Comparison of ENCODE assay signal across 18 cellular contexts in the genomic region with DNA sequence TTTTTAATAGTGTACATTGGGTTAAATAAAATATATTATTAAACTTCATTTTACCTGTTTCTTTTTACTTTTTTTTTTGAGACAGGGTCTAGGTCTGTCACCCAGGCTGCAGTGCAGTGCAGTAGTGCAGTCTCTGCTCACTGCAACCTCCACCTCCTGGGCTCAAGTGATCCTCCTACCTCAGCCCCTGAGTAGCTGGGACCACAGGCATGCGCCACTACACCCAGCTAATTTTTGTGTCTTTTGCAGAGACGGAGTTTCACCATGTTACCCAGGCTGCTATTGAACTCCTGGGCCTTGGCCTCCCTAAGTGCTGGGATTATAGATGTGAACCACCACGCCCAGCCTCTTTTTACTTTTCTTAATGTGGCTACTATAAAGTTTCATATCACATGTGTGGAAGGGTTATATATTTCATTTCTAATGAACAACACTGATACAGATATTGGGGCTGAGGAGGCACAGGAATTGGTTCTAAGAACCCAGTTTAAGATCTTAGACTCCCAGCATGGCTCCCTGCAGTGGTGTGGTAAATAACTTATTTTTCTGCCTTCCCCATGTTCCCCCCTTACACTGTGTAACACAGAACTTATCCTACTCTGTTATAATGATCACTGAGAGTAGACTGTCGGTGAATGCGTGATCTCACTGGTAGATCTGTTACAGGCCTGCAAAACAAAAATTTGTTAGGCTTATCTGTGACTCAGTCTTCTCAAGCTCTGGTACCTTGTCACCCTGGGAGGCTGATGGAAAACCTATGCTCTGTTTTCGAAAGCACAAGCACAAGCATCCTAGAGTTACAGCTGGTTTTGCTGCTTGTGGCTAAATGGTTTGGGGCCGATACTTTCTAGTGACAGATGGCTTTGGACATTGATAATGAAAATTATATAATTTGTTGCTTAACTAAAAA. TPM values are rescaled to one million over a fixed set of nuclear protein-coding genes. Genes with fewer than 3 reads are reported as not detected.
DNase-seq lines count a peak whose midpoint lies in the region; ATAC-seq, FAIRE-seq and TF ChIP-seq lines count a peak whose summit lies in the region.
"Had no signal": no experiment of that assay in that cellular context is flagged by ENCODE, and none has a peak within 500 bp of the region (broad histone marks: within the 10 kb centered on the region; RNA-seq: fewer than 3 reads in every experiment).

No MANE protein-coding gene starts in this region.

- H3K14ac ChIP-seq in mesenchymal stem cell (ENCODE audit: low read length in 2 of 2) (no peak overlapping the region), neuronal stem cell (ENCODE audit: low read length) (no peak overlapping the region)

- intact Hi-C loops in right lobe of liver (cut with DNase I), result no loop called here

- H3K4ac ChIP-seq in mesenchymal stem cell (ENCODE audit: low read depth in 1 of 2, low read length in 2 of 2) (peak overlapping the region in 1 of 2 experiments; percentile 24), neuronal stem cell (ENCODE audit: low read length) (no peak overlapping the region)

- H3K4me2 ChIP-seq in A549 (peak overlapping the region; percentile 77), mesenchymal stem cell (ENCODE audit: low read length, poor library complexity, severe bottlenecking) (no peak overlapping the region), neuronal stem cell (ENCODE audit: insufficient read depth, low read length, poor library complexity, severe bottlenecking) (no peak overlapping the region)

- TF ChIP-seq POLR2A in A549 (IDR thresholded peaks at IDR 0.05; ENCODE audit: low read length) (no peak), right lobe of liver (IDR thresholded peaks at IDR 0.05) (no peak)

- H3K79me1 ChIP-seq in mesenchymal stem cell (replicated peaks; ENCODE audit: low read length, poor library complexity, severe bottlenecking) (no peaks in the 10 kb centered on the region), neuronal stem cell (ENCODE audit: low read depth, low read length) (no peaks in the 10 kb centered on the region)

- POLR2A ChIA-PET in A549 (lab: Yijun Ruan, JAX) (no interaction called here), HEK293 (lab: Yijun Ruan, JAX) (interaction anchor here (0.8 kb wide), 1 partner anchor 319 kb away, joined by 3 read pairs; no protein-coding TSS in a partner anchor)

- no peak overlapping the region for H3K4me3 ChIP-seq in A549
- H3K4me3 ChIP-seq in HEK293 (ENCODE audit: low read depth, low read length), result no peak overlapping the region
- H3K4me3 ChIP-seq in adipocyte (ENCODE audit: low read length), result no peak overlapping the region
- H3K4me3 ChIP-seq in mesenchymal stem cell (ENCODE audit: insufficient read depth in 1 of 2, low read depth in 1 of 2, low read length in 2 of 2), result no peak overlapping the region
- no peak overlapping the region for H3K4me3 ChIP-seq in neuronal stem cell (ENCODE audit: low read length in 2 of 2)
- H3K4me3 ChIP-seq in right lobe of liver, result no peak overlapping the region
- H3K4me3 ChIP-seq: mucosa of descending colon had no signal

- TF ChIP-seq EP300 in A549 (IDR thresholded peaks at IDR 0.05), result no peak

- H4K91ac ChIP-seq in mesenchymal stem cell (ENCODE audit: low read length) (peak overlapping the region; percentile 68), neuronal stem cell (ENCODE audit: low read depth, low read length, poor library complexity) (no peak overlapping the region)

- H3K27ac ChIP-seq in A549, result peak overlapping the region; percentile 68 to 85
- H3K27ac ChIP-seq in HEK293 (ENCODE audit: extremely low read depth, low read depth, low read length), result peak overlapping the region; percentile 45
- H3K27ac ChIP-seq in mesenchymal stem cell (ENCODE audit: low read length, poor library complexity, severe bottlenecking), result peak overlapping the region; percentile 27
- H3K27ac ChIP-seq in neuronal stem cell (replicated peaks; ENCODE audit: low read length), result no peak overlapping the region
- H3K27ac ChIP-seq in right lobe of liver, result no peak overlapping the region
- H3K27ac ChIP-seq: parathyroid adenoma, RWPE1 had no signal

- CTCF ChIA-PET in A549 (lab: Yijun Ruan, JAX), result interaction anchor here (1.2 to 2.0 kb wide), 5 partner anchors 9 to 481 kb away, joined by 3 to 7 read pairs (median 4); no protein-coding TSS in a partner anchor
- CTCF ChIA-PET in HEK293 (lab: Yijun Ruan, JAX), result interaction anchor here (0.5 to 10.0 kb wide), 10 partner anchors 19 to 481 kb away, joined by 3 to 82 read pairs (median 4); no protein-coding TSS in a partner anchor

- H2BK12ac ChIP-seq in mesenchymal stem cell (ENCODE audit: low read length in 2 of 2) (peak overlapping the region; percentile 6 to 90), neuronal stem cell (ENCODE audit: low read length) (no peak overlapping the region)

- FAIRE-seq in A549 (lab: Jason Lieb, UNC), result no peak
- FAIRE-seq: colon had no signal

- peak overlapping the region; percentile 29 for H2BK120ac ChIP-seq in mesenchymal stem cell (ENCODE audit: low read depth, low read length)
- no peak overlapping the region for H2BK120ac ChIP-seq in neuronal stem cell (ENCODE audit: low read depth, low read length)

- no peak for TF ChIP-seq RAD21 in A549 (conservative IDR thresholded peaks at IDR 0.05 in 1 of 2, IDR thresholded peaks at IDR 0.05 in 1 of 2)

- H2AK5ac ChIP-seq in mesenchymal stem cell (ENCODE audit: low read length, severe bottlenecking), result peak overlapping the region; percentile 83
- no peak overlapping the region for H2AK5ac ChIP-seq in neuronal stem cell (ENCODE audit: low read depth, low read length)

- H3K4me1 ChIP-seq in A549, result peaks cover 69% of the 10 kb centered on the region
- H3K4me1 ChIP-seq in HEK293 (ENCODE audit: control insufficient read depth, insufficient read depth, low read length), result peaks cover 57% of the 10 kb centered on the region
- peaks cover 64% of the 10 kb centered on the region for H3K4me1 ChIP-seq in adipocyte (ENCODE audit: control insufficient read depth, insufficient read depth, low read length)
- peaks cover 7% of the 10 kb centered on the region for H3K4me1 ChIP-seq in mesenchymal stem cell (ENCODE audit: control insufficient read depth, insufficient read depth, low read depth, low read length)
- peaks cover 2 to 19% of the 10 kb centered on the region in 2 donors for H3K4me1 ChIP-seq in neuronal stem cell (ENCODE audit: control insufficient read depth in 2 of 2, insufficient read depth in 1 of 2, low read depth in 1 of 2, low read length in 2 of 2)
- peaks cover 0 to 35% (median 3%) of the 10 kb centered on the region in 4 donors for H3K4me1 ChIP-seq in right lobe of liver

- H3K36me3 ChIP-seq in HEK293 (ENCODE audit: control insufficient read depth in 2 of 2, insufficient read depth in 1 of 2, low read length in 2 of 2) (no peaks in the 10 kb centered on the region), adipocyte (ENCODE audit: control insufficient read depth, insufficient read depth, low read length, severe bottlenecking) (no peaks in the 10 kb centered on the region), mesenchymal stem cell (ENCODE audit: control insufficient read depth in 1 of 2, insufficient read depth in 2 of 2, low read depth in 1 of 2, low read length in 2 of 2) (no peaks in the 10 kb centered on the region), neuronal stem cell (replicated peaks in 1 of 2; ENCODE audit: control insufficient read depth in 2 of 2, insufficient read depth in 2 of 2, low read length in 2 of 2) (no peaks in the 10 kb centered on the region), right lobe of liver (no peaks in the 10 kb centered on the region)

- DNase-seq in A549 (ENCODE audit: low read depth in 1 of 2, low spot score in 1 of 2) (no peak), adipocyte (ENCODE audit: low read depth) (peak; percentile 27), mesenchymal stem cell (peak; percentile 79), neuronal stem cell (ENCODE audit: low spot score) (no peak), NCI-H2227 (lab: John Stamatoyannopoulos, UW; ENCODE audit: unreplicated experiment) (no peak), right lobe of liver (no peak)
- DNase-seq: activated CD4-positive, CD25-positive, alpha-beta regulatory T cell; Caco-2; erythroblast; mucosa of descending colon; NCI-H2081 treated with DMSO at 0.1 percent for 48 hours; NCI-H82; stimulated activated CD4-positive, alpha-beta T cell treated with anti-CD3 and anti-CD28 coated beads, Interleukin-12 subunit alpha, Interleukin-12 subunit beta, amount 100 ng/mL, for 4 hours had no signal

- H2AFZ ChIP-seq in mesenchymal stem cell (ENCODE audit: low read depth, low read length), result no peak overlapping the region
- no peak overlapping the region for H2AFZ ChIP-seq in neuronal stem cell (ENCODE audit: low read length)
- H2AFZ ChIP-seq: parathyroid adenoma had no signal

- H3K27me3 ChIP-seq in adipocyte (replicated peaks; ENCODE audit: control insufficient read depth, insufficient read depth, low read length) (no peaks in the 10 kb centered on the region), mesenchymal stem cell (ENCODE audit: control insufficient read depth in 1 of 2, insufficient read depth in 1 of 2, low read length in 2 of 2) (no peaks in the 10 kb centered on the region), neuronal stem cell (ENCODE audit: control insufficient read depth in 3 of 3, insufficient read depth in 3 of 3, low read depth in 1 of 3, low read length in 3 of 3) (peaks cover 0 to 7% (median 0%) of the 10 kb centered on the region in 3 experiments), right lobe of liver (no peaks in the 10 kb centered on the region)

- peak overlapping the region in 1 of 2 experiments; percentile 69 for H3K23ac ChIP-seq in mesenchymal stem cell (ENCODE audit: low read length in 2 of 2)
- no peak overlapping the region for H3K23ac ChIP-seq in neuronal stem cell (ENCODE audit: low read depth, low read length, poor library complexity)

- H2BK15ac ChIP-seq in mesenchymal stem cell (ENCODE audit: low read depth, poor library complexity, severe bottlenecking), result peak overlapping the region; percentile 64
- no peak overlapping the region for H2BK15ac ChIP-seq in neuronal stem cell (ENCODE audit: low read length)

- ATAC-seq in A549 (no peak), GM19395 (IDR thresholded peaks at IDR 0.05; ENCODE audit: unreplicated experiment) (no peak), right lobe of liver (no peak)
- ATAC-seq: mucosa of descending colon had no signal

- H3K9me3 ChIP-seq in A549, result no peaks in the 10 kb centered on the region
- H3K9me3 ChIP-seq in HEK293 (ENCODE audit: control insufficient read depth, insufficient read depth, low read depth, low read length), result no peaks in the 10 kb centered on the region
- H3K9me3 ChIP-seq in adipocyte (ENCODE audit: control insufficient read depth, low read length), result no peaks in the 10 kb centered on the region
- H3K9me3 ChIP-seq in mesenchymal stem cell (ENCODE audit: control insufficient read depth, low read length), result no peaks in the 10 kb centered on the region
- no peaks in the 10 kb centered on the region for H3K9me3 ChIP-seq in neuronal stem cell (replicated peaks in 1 of 2; ENCODE audit: control insufficient read depth in 2 of 2, insufficient read depth in 1 of 2, low read depth in 1 of 2, low read length in 2 of 2)
- no peaks in the 10 kb centered on the region for H3K9me3 ChIP-seq in right lobe of liver
- H3K9me3 ChIP-seq: Caco-2, mucosa of descending colon had no signal

- H3K9ac ChIP-seq in adipocyte (ENCODE audit: low read length), result no peak overlapping the region
- no peak overlapping the region for H3K9ac ChIP-seq in mesenchymal stem cell (ENCODE audit: low read length)
- H3K9ac ChIP-seq in neuronal stem cell (ENCODE audit: low read depth, low read length, poor library complexity), result no peak overlapping the region
- H3K9ac ChIP-seq: parathyroid adenoma had no signal

- H4K8ac ChIP-seq in mesenchymal stem cell (ENCODE audit: low read length) (peak overlapping the region; percentile 66), neuronal stem cell (ENCODE audit: low read depth, low read length) (no peak overlapping the region)

- H2BK5ac ChIP-seq in mesenchymal stem cell (ENCODE audit: low read depth, low read length, poor library complexity, severe bottlenecking) (no peak overlapping the region), neuronal stem cell (ENCODE audit: low read length) (no peak overlapping the region)

- TF ChIP-seq CTCF in A549 (IDR thresholded peaks at IDR 0.05) (no peak), HEK293 (tag by site-specific recombination; IDR thresholded peaks at IDR 0.05) (no peak), right lobe of liver (IDR thresholded peaks at IDR 0.05) (no peak)

- H3K18ac ChIP-seq in mesenchymal stem cell (ENCODE audit: low read depth in 1 of 2, low read length in 2 of 2), result peak overlapping the region; percentile 70 to 88
- H3K18ac ChIP-seq in neuronal stem cell (ENCODE audit: low read length), result no peak overlapping the region

- 91% methylated on average over 7 of the region's 7 CpGs for WGBS in A549 (ENCODE audit: missing lambda C conversion rate)
- 30% methylated on average over 5 of the region's 7 CpGs for WGBS in mesenchymal stem cell
- no CpG with 5 or more reads among the region's 7 CpGs for WGBS in neuronal stem cell (ENCODE audit: extremely low coverage in 2 of 2, insufficient read length in 2 of 2, insufficient replicate concordance in 1 of 2), 2 donors
- 95% methylated on average over 6 of the region's 7 CpGs for WGBS in right lobe of liver (ENCODE audit: insufficient coverage, low coverage, low lambda C conversion rate, missing lambda C conversion rate)

RNA-seq across cellular contexts. Expression of a gene that starts 5.8 kb away (rescaled TPM):
- polyA plus RNA-seq in A549 (2011; rRNA removed) (8.3 and 10.5 TPM in 2 replicates), A549 (2017; fragmentation: RNase III; extraction: RNeasy Plus Mini Kit Qiagen cat#74134 plus additional on column Dnase treatment) (2.2 to 3.1 TPM (median 2.9 TPM) in 3 replicates)
- 1.9 and 3.4 TPM in 2 replicates for polyA plus RNA-seq in A549 (2012; cell fraction: cytosol; rRNA removed)
- polyA plus RNA-seq in A549 (2012; cell fraction: nucleus; rRNA removed), result 4.3 and 4.5 TPM in 2 replicates
- 22.8 and 27.3 TPM in 2 replicates for polyA minus RNA-seq in A549 (2011; rRNA and poly(A)+ RNA removed)
- 16.8 TPM for polyA plus RNA-seq in mesenchymal stem cell (2013, experiment 1 of 2)
- 16.0 TPM for polyA plus RNA-seq in mesenchymal stem cell (2013, experiment 2 of 2)
- 1.3 TPM for polyA plus RNA-seq in neuronal stem cell (2013, experiment 1 of 2)
- 1.9 TPM for polyA plus RNA-seq in neuronal stem cell (2013, experiment 2 of 2)
- total RNA-seq in right lobe of liver, result 10 to 100 TPM; 23.2 to 28.7 (median 25.0) TPM

Comparison
In these comparisons a context has a peak if more than half of its experiments do, and no peak if none do; other contexts are left out.
1. DNase-seq: peak in adipocyte (single experiment) and mesenchymal stem cell (single experiment); none in A549 (0 of 2), neuronal stem cell (single experiment), NCI-H2227 (single experiment) and right lobe of liver (0 of 3).
2. H3K27ac ChIP-seq: peak in A549 (2 of 2), HEK293 (single experiment) and mesenchymal stem cell (single experiment); none in neuronal stem cell (single experiment) and right lobe of liver (0 of 3).